Comparison of ENCODE assay signal across 1 cellular context in genomic region chr2:215702116-215702905, GRCh38.
TF ChIP-seq lines count a peak whose summit lies in the region.

No MANE protein-coding gene starts in this region.

TF ChIP-seq in HepG2, 621 proteins besides CTCF, POLR2A, EP300 and RAD21 (continued from another document and continues in another):
- TF ChIP-seq, protein P1, sequence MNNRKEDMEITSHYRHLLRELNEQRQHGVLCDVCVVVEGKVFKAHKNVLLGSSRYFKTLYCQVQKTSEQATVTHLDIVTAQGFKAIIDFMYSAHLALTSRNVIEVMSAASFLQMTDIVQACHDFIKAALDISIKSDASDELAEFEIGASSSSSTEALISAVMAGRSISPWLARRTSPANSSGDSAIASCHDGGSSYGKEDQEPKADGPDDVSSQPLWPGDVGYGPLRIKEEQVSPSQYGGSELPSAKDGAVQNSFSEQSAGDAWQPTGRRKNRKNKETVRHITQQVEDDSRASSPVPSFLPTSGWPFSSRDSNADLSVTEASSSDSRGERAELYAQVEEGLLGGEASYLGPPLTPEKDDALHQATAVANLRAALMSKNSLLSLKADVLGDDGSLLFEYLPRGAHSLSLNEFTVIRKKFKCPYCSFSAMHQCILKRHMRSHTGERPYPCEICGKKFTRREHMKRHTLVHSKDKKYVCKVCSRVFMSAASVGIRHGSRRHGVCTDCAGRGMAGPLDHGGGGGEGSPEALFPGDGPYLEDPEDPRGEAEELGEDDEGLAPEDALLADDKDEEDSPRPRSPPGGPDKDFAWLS (CRISPR knock-in tag; IDR thresholded peaks at IDR 0.05; ENCODE audit: borderline replicate concordance): no peak
- TF ChIP-seq NR2F1 (CRISPR knock-in tag; IDR thresholded peaks at IDR 0.05) (0 out of 4 replicates have a peak, but pooled peaks of 1 of the 2 experiments have one; percentile 29), KLF6 (CRISPR knock-in tag; IDR thresholded peaks at IDR 0.05) (no peak; the same call in 1 of the 2 replicates), ZNF101 (CRISPR knock-in tag; IDR thresholded peaks at IDR 0.05; ENCODE audit: borderline replicate concordance, low read depth) (no peak), ONECUT2 (CRISPR knock-in tag; IDR thresholded peaks at IDR 0.05) (no peak), SAFB2 (CRISPR knock-in tag; IDR thresholded peaks at IDR 0.05; ENCODE audit: borderline replicate concordance, low read depth) (no peak), ZC3H13 (CRISPR knock-in tag; IDR thresholded peaks at IDR 0.05) (no peak), ZNF790 (CRISPR knock-in tag; IDR thresholded peaks at IDR 0.05; ENCODE audit: borderline replicate concordance) (no peak), ZNF879 (CRISPR knock-in tag; IDR thresholded peaks at IDR 0.05) (no peak), SETDB1 (CRISPR knock-in tag; IDR thresholded peaks at IDR 0.05; ENCODE audit: borderline replicate concordance) (no peak), ZNF780A (CRISPR knock-in tag; IDR thresholded peaks at IDR 0.05) (no peak), HHEX (CRISPR knock-in tag; IDR thresholded peaks at IDR 0.05) (no peak), TRIM22 (IDR thresholded peaks at IDR 0.05) (no peak), NCOA2 (CRISPR knock-in tag; IDR thresholded peaks at IDR 0.05) (peak; percentile 55; the same call in 1 of the 2 replicates), YEATS4 (CRISPR knock-in tag; IDR thresholded peaks at IDR 0.05; ENCODE audit: borderline replicate concordance) (no peak), REPIN1 (CRISPR knock-in tag; IDR thresholded peaks at IDR 0.05; ENCODE audit: borderline replicate concordance, low read depth) (no peak), ZNF75D (CRISPR knock-in tag; IDR thresholded peaks at IDR 0.05; ENCODE audit: borderline replicate concordance) (no peak), ZNF138 (CRISPR knock-in tag; IDR thresholded peaks at IDR 0.05; ENCODE audit: low read depth) (no peak), ZMYM2 (CRISPR knock-in tag; IDR thresholded peaks at IDR 0.05) (no peak), ZBTB38 (CRISPR knock-in tag; IDR thresholded peaks at IDR 0.05) (no peak), ZNF337 (CRISPR knock-in tag; IDR thresholded peaks at IDR 0.05; ENCODE audit: borderline replicate concordance, low read depth) (no peak), NFIC (IDR thresholded peaks at IDR 0.05; ENCODE audit: low read length) (no peak), ETS1 (CRISPR knock-in tag; IDR thresholded peaks at IDR 0.05) (no peak), FLYWCH1 (CRISPR knock-in tag; IDR thresholded peaks at IDR 0.05) (no peak), REL (CRISPR knock-in tag; conservative IDR thresholded peaks at IDR 0.05) (no peak), ZNF552 (CRISPR knock-in tag; IDR thresholded peaks at IDR 0.05; ENCODE audit: borderline replicate concordance) (no peak; the same call in 1 of the 2 replicates), HOXA7 (CRISPR knock-in tag; IDR thresholded peaks at IDR 0.05) (no peak), ZNF503 (CRISPR knock-in tag; IDR thresholded peaks at IDR 0.05) (0 out of 2 replicates have a peak, but pooled peaks have one; percentile 14), MAFF (IDR thresholded peaks at IDR 0.05; ENCODE audit: low read depth, low read length) (peak; percentile 67), ZNF274 (CRISPR knock-in tag; IDR thresholded peaks at IDR 0.05) (no peak), MED13 (CRISPR knock-in tag; IDR thresholded peaks at IDR 0.05) (no peak), ZNF570 (CRISPR knock-in tag; IDR thresholded peaks at IDR 0.05; ENCODE audit: borderline replicate concordance) (no peak), GATAD1 (CRISPR knock-in tag; IDR thresholded peaks at IDR 0.05) (0 out of 2 replicates have a peak, but pooled peaks have one; percentile 30), SAP130 (CRISPR knock-in tag; IDR thresholded peaks at IDR 0.05; ENCODE audit: low read depth) (peak; percentile 46), CENPX (CRISPR knock-in tag; IDR thresholded peaks at IDR 0.05) (no peak), FOXA3 (CRISPR knock-in tag; IDR thresholded peaks at IDR 0.05) (peak; percentile 69), PAF1 (CRISPR knock-in tag; IDR thresholded peaks at IDR 0.05) (no peak), SALL1 (CRISPR knock-in tag; IDR thresholded peaks at IDR 0.05) (peak; percentile 29; the same call in 1 of the 2 replicates), MYPOP (CRISPR knock-in tag; IDR thresholded peaks at IDR 0.05) (no peak), ATRX (CRISPR knock-in tag; IDR thresholded peaks at IDR 0.05; ENCODE audit: borderline replicate concordance) (no peak), NCOR1 (IDR thresholded peaks at IDR 0.05; ENCODE audit: borderline replicate concordance, low read length) (no peak; the same call in 1 of the 2 replicates), NCOA1 (CRISPR knock-in tag; IDR thresholded peaks at IDR 0.05) (no peak), ELF3 (CRISPR knock-in tag; IDR thresholded peaks at IDR 0.05) (peak; percentile 49)
- TF ChIP-seq, protein P2, sequence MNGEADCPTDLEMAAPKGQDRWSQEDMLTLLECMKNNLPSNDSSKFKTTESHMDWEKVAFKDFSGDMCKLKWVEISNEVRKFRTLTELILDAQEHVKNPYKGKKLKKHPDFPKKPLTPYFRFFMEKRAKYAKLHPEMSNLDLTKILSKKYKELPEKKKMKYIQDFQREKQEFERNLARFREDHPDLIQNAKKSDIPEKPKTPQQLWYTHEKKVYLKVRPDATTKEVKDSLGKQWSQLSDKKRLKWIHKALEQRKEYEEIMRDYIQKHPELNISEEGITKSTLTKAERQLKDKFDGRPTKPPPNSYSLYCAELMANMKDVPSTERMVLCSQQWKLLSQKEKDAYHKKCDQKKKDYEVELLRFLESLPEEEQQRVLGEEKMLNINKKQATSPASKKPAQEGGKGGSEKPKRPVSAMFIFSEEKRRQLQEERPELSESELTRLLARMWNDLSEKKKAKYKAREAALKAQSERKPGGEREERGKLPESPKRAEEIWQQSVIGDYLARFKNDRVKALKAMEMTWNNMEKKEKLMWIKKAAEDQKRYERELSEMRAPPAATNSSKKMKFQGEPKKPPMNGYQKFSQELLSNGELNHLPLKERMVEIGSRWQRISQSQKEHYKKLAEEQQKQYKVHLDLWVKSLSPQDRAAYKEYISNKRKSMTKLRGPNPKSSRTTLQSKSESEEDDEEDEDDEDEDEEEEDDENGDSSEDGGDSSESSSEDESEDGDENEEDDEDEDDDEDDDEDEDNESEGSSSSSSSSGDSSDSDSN (CRISPR knock-in tag; IDR thresholded peaks at IDR 0.05): no peak
- TF ChIP-seq, protein P3, sequence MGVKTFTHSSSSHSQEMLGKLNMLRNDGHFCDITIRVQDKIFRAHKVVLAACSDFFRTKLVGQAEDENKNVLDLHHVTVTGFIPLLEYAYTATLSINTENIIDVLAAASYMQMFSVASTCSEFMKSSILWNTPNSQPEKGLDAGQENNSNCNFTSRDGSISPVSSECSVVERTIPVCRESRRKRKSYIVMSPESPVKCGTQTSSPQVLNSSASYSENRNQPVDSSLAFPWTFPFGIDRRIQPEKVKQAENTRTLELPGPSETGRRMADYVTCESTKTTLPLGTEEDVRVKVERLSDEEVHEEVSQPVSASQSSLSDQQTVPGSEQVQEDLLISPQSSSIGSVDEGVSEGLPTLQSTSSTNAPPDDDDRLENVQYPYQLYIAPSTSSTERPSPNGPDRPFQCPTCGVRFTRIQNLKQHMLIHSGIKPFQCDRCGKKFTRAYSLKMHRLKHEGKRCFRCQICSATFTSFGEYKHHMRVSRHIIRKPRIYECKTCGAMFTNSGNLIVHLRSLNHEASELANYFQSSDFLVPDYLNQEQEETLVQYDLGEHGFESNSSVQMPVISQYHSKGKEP (CRISPR knock-in tag; IDR thresholded peaks at IDR 0.05): no peak
- TF ChIP-seq, protein P4, sequence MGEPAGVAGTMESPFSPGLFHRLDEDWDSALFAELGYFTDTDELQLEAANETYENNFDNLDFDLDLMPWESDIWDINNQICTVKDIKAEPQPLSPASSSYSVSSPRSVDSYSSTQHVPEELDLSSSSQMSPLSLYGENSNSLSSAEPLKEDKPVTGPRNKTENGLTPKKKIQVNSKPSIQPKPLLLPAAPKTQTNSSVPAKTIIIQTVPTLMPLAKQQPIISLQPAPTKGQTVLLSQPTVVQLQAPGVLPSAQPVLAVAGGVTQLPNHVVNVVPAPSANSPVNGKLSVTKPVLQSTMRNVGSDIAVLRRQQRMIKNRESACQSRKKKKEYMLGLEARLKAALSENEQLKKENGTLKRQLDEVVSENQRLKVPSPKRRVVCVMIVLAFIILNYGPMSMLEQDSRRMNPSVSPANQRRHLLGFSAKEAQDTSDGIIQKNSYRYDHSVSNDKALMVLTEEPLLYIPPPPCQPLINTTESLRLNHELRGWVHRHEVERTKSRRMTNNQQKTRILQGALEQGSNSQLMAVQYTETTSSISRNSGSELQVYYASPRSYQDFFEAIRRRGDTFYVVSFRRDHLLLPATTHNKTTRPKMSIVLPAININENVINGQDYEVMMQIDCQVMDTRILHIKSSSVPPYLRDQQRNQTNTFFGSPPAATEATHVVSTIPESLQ (CRISPR knock-in tag; conservative IDR thresholded peaks at IDR 0.05): no peak
- TF ChIP-seq, protein P5, sequence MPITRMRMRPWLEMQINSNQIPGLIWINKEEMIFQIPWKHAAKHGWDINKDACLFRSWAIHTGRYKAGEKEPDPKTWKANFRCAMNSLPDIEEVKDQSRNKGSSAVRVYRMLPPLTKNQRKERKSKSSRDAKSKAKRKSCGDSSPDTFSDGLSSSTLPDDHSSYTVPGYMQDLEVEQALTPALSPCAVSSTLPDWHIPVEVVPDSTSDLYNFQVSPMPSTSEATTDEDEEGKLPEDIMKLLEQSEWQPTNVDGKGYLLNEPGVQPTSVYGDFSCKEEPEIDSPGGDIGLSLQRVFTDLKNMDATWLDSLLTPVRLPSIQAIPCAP (CRISPR knock-in tag; IDR thresholded peaks at IDR 0.05; ENCODE audit: low read depth): no peak
